ENCODE assay signal across 1 cellular context in genomic region chr5:145450286-145450969, GRCh38.
TF ChIP-seq lines count a peak whose summit lies in the region.

No MANE protein-coding gene starts in this region.

TF ChIP-seq in SK-N-SH treated with all-trans-retinoic acid at 6 μM for 48 hours, 23 proteins besides CTCF, POLR2A, EP300 and RAD21 (continued from another document):
- no peak for TF ChIP-seq POU6F1 (CRISPR knock-in tag; IDR thresholded peaks at IDR 0.05; ENCODE audit: borderline replicate concordance, low read depth)
- TF ChIP-seq CSDC2 (CRISPR knock-in tag; IDR thresholded peaks at IDR 0.05), result no peak
- no peak for TF ChIP-seq GLIS3 (CRISPR knock-in tag; IDR thresholded peaks at IDR 0.05)
- TF ChIP-seq ZFP3 (CRISPR knock-in tag; IDR thresholded peaks at IDR 0.05), result no peak
- TF ChIP-seq ISL1 (CRISPR knock-in tag; IDR thresholded peaks at IDR 0.05), result no peak
- no peak for TF ChIP-seq TCF4 (CRISPR knock-in tag; IDR thresholded peaks at IDR 0.05; ENCODE audit: borderline replicate concordance)
- TF ChIP-seq ZNF8 (CRISPR knock-in tag; IDR thresholded peaks at IDR 0.05), result no peak
- no peak for TF ChIP-seq PPARA (CRISPR knock-in tag; IDR thresholded peaks at IDR 0.05; ENCODE audit: borderline replicate concordance)
